Comparison of ENCODE assay signal across 9 cellular contexts in genomic region chr19:48260359-48260714, GRCh38. TPM values are rescaled to one million over a fixed set of nuclear protein-coding genes. Genes with fewer than 3 reads are reported as not detected.
A peak's percentile ranks its signal among the peaks of the same experiment; 100 is the strongest.
DNase-seq lines count a peak whose midpoint lies in the region; ATAC-seq, FAIRE-seq and TF ChIP-seq lines count a peak whose summit lies in the region.
"Not testable (repeated sequence)": the region's sequence is repeated elsewhere in the genome, so short reads cannot be mapped to it uniquely, and the experiment has no call there.
"Had no signal": no experiment of that assay in that cellular context is flagged by ENCODE, and none has a peak within 500 bp of the region (broad histone marks: within the 10 kb centered on the region; RNA-seq: fewer than 3 reads in every experiment).

No MANE protein-coding gene starts in this region.

- H3K36me3 Mint-ChIP-seq in T-helper 1 cell treated with Interleukin-12 subunit alpha and Interleukin-12 subunit beta and Interleukin-4 antibody, amounts not matched to agents 30 μg/mL and 1 μg/mL, for 36 hours (ENCODE audit: low read depth) = not testable (repeated sequence)
- H3K36me3 Mint-ChIP-seq in activated naive CD4-positive, alpha-beta T cell treated with anti-CD3 and anti-CD28 coated beads, Interleukin-2, amount 10 ng/mL, durations not matched to agents 7 days and 5 days = peaks cover 10% of the 10 kb centered on the region

- not testable (repeated sequence) for H3K4ac ChIP-seq in neuronal stem cell (ENCODE audit: low read length)

- not testable (repeated sequence) for H4K8ac ChIP-seq in neuronal stem cell (ENCODE audit: low read depth, low read length)

- peaks cover 28% of the 10 kb centered on the region for H3K4me1 Mint-ChIP-seq in T-helper 1 cell treated with Interleukin-12 subunit alpha and Interleukin-12 subunit beta and Interleukin-4 antibody, amounts not matched to agents 30 μg/mL and 1 μg/mL, for 36 hours (ENCODE audit: low read depth)
- peaks cover 48% of the 10 kb centered on the region for H3K4me1 Mint-ChIP-seq in activated naive CD4-positive, alpha-beta T cell treated with anti-CD3 and anti-CD28 coated beads, Interleukin-2, amount 10 ng/mL, durations not matched to agents 7 days and 5 days
- peaks cover 39% of the 10 kb centered on the region for H3K4me1 Mint-ChIP-seq in stimulated activated naive CD8-positive, alpha-beta T cell treated with anti-CD3 and anti-CD28 coated beads, Interleukin-15, amount 100 ng/mL, for 72 hours

- H3K79me1 ChIP-seq in neuronal stem cell (ENCODE audit: low read depth, low read length) = not testable (repeated sequence)

- H3K9me3 Mint-ChIP-seq in T-helper 1 cell treated with Interleukin-12 subunit alpha and Interleukin-12 subunit beta and Interleukin-4 antibody, amounts not matched to agents 30 μg/mL and 1 μg/mL, for 36 hours; activated naive CD4-positive, alpha-beta T cell treated with anti-CD3 and anti-CD28 coated beads, Interleukin-2, amount 10 ng/mL, durations not matched to agents 7 days and 5 days; stimulated activated naive CD8-positive, alpha-beta T cell treated with anti-CD3 and anti-CD28 coated beads, Interleukin-15, amount 100 ng/mL, for 72 hours: not testable (repeated sequence)

- H3K9me1 ChIP-seq in keratinocyte (ENCODE audit: control insufficient read depth, extremely low read depth, insufficient read depth, low read length) = not testable (repeated sequence)

- H3K14ac ChIP-seq in neuronal stem cell (ENCODE audit: low read length) = not testable (repeated sequence)

- not testable (repeated sequence) for H3K18ac ChIP-seq in neuronal stem cell (ENCODE audit: low read length)

- CTCF ChIA-PET in activated naive CD4-positive, alpha-beta T cell treated with anti-CD3 and anti-CD28 coated beads, Interleukin-2, amount 10 ng/mL, durations not matched to agents 7 days and 5 days (lab: Charles Lee) = interaction anchor here (0.6 to 1.7 kb wide), 13 partner anchors 11 to 616 kb away, joined by 3 to 19 read pairs (median 4); no protein-coding TSS in a partner anchor

- H3K4me2 ChIP-seq in keratinocyte (ENCODE audit: control insufficient read depth, extremely low read depth, insufficient read depth, low read depth, low read length) = peak overlapping the region; percentile 72
- H3K4me2 ChIP-seq in neuronal stem cell (ENCODE audit: insufficient read depth, low read length, poor library complexity, severe bottlenecking) = not testable (repeated sequence)

- intact Hi-C loops in colonic mucosa (cut with DNase I) = loop anchor here (5.0 to 10.0 kb wide), 2 partner anchors 84 to 153 kb away; no protein-coding TSS in a partner anchor

- not testable (repeated sequence) for DNase-seq in BE2C; activated naive CD4-positive, alpha-beta T cell treated with anti-CD3 and anti-CD28 coated beads, Interleukin-2, amount 10 ng/mL, durations not matched to agents 7 days and 5 days; colonic mucosa; keratinocyte (ENCODE audit: low read depth, low spot score); neuronal stem cell (ENCODE audit: low spot score); stimulated activated naive CD8-positive, alpha-beta T cell treated with anti-CD3 and anti-CD28 coated beads, Interleukin-15, amount 100 ng/mL, for 72 hours

- H4K20me1 ChIP-seq in keratinocyte (ENCODE audit: control insufficient read depth, extremely low read depth, insufficient read depth, low read length) = not testable (repeated sequence)

- not testable (repeated sequence) for H3K79me2 ChIP-seq in keratinocyte (ENCODE audit: control insufficient read depth, insufficient read depth, low read length)

- not testable (repeated sequence) for TF ChIP-seq CTCF in BE2C (IDR thresholded peaks at IDR 0.05; ENCODE audit: low read depth, low read length); colonic mucosa (IDR thresholded peaks at IDR 0.05); keratinocyte (optimal IDR thresholded peaks at IDR 0.05 in 1 of 3, IDR thresholded peaks at IDR 0.05 in 1 of 3, conservative IDR thresholded peaks at IDR 0.05 in 1 of 3; ENCODE audit: extremely low read depth in 1 of 3, insufficient read depth in 2 of 3, low read length in 3 of 3)

- dilution Hi-C loops in keratinocyte (cut with MboI; ENCODE audit: extremely low pct_ligation_motif_present, low sequenced_read_pairs) = not testable (repeated sequence)

- no CpG with 5 or more reads among the region's 8 CpGs for WGBS in neuronal stem cell (ENCODE audit: extremely low coverage in 2 of 2, insufficient read length in 2 of 2, insufficient replicate concordance in 1 of 2), 2 donors

- H3K9me3 ChIP-seq in BE2C; HUES6 (ENCODE audit: control insufficient read depth, insufficient read depth, low read depth, low read length); colonic mucosa; keratinocyte (ENCODE audit: control insufficient read depth, low read depth, low read length); neuronal stem cell (replicated peaks in 1 of 2; ENCODE audit: control insufficient read depth in 2 of 2, insufficient read depth in 1 of 2, low read depth in 1 of 2, low read length in 2 of 2): not testable (repeated sequence)

- not testable (repeated sequence) for H3K9ac ChIP-seq in HUES6 (ENCODE audit: low read length); colonic mucosa (ENCODE audit: low read depth in 2 of 2, low read length in 2 of 2); keratinocyte (ENCODE audit: control insufficient read depth, extremely low read depth, insufficient read depth, low read length); neuronal stem cell (ENCODE audit: low read depth, low read length, poor library complexity)

- H3K23ac ChIP-seq in neuronal stem cell (ENCODE audit: low read depth, low read length, poor library complexity) = not testable (repeated sequence)

- not testable (repeated sequence) for H2BK5ac ChIP-seq in neuronal stem cell (ENCODE audit: low read length)

- not testable (repeated sequence) for H3K27me3 ChIP-seq in BE2C; HUES6 (ENCODE audit: control insufficient read depth, insufficient read depth, low read length); colonic mucosa; keratinocyte (ENCODE audit: control insufficient read depth, extremely low read depth, insufficient read depth, low read length); neuronal stem cell (ENCODE audit: control insufficient read depth in 3 of 3, insufficient read depth in 3 of 3, low read depth in 1 of 3, low read length in 3 of 3)

- H3K27me3 Mint-ChIP-seq in T-helper 1 cell treated with Interleukin-12 subunit alpha and Interleukin-12 subunit beta and Interleukin-4 antibody, amounts not matched to agents 30 μg/mL and 1 μg/mL, for 36 hours (ENCODE audit: low read depth) = peaks cover 12% of the 10 kb centered on the region
- peaks cover 12% of the 10 kb centered on the region for H3K27me3 Mint-ChIP-seq in activated naive CD4-positive, alpha-beta T cell treated with anti-CD3 and anti-CD28 coated beads, Interleukin-2, amount 10 ng/mL, durations not matched to agents 7 days and 5 days
- H3K27me3 Mint-ChIP-seq in stimulated activated naive CD8-positive, alpha-beta T cell treated with anti-CD3 and anti-CD28 coated beads, Interleukin-15, amount 100 ng/mL, for 72 hours = peaks cover 11% of the 10 kb centered on the region

- H3K27ac Mint-ChIP-seq in T-helper 1 cell treated with Interleukin-12 subunit alpha and Interleukin-12 subunit beta and Interleukin-4 antibody, amounts not matched to agents 30 μg/mL and 1 μg/mL, for 36 hours = peak overlapping the region; percentile 97
- peak overlapping the region; percentile 94 for H3K27ac Mint-ChIP-seq in activated naive CD4-positive, alpha-beta T cell treated with anti-CD3 and anti-CD28 coated beads, Interleukin-2, amount 10 ng/mL, durations not matched to agents 7 days and 5 days
- peak overlapping the region; percentile 95 to 98 for H3K27ac Mint-ChIP-seq in stimulated activated naive CD8-positive, alpha-beta T cell treated with anti-CD3 and anti-CD28 coated beads, Interleukin-15, amount 100 ng/mL, for 72 hours

- FAIRE-seq in keratinocyte (lab: Jason Lieb, UNC) = not testable (repeated sequence)

- not testable (repeated sequence) for ATAC-seq in stimulated activated naive CD8-positive, alpha-beta T cell treated with anti-CD3 and anti-CD28 coated beads, Interleukin-15, amount 100 ng/mL, for 72 hours

- not testable (repeated sequence) for H3K27ac ChIP-seq in HUES6 (ENCODE audit: low read depth, low read length); keratinocyte (ENCODE audit: control insufficient read depth, insufficient read depth, low read length); neuronal stem cell (replicated peaks; ENCODE audit: low read length)
- H3K27ac ChIP-seq in colonic mucosa = peak overlapping the region; percentile 67

- H3K4me3 Mint-ChIP-seq in T-helper 1 cell treated with Interleukin-12 subunit alpha and Interleukin-12 subunit beta and Interleukin-4 antibody, amounts not matched to agents 30 μg/mL and 1 μg/mL, for 36 hours = peak overlapping the region; percentile 96
- H3K4me3 Mint-ChIP-seq in activated naive CD4-positive, alpha-beta T cell treated with anti-CD3 and anti-CD28 coated beads, Interleukin-2, amount 10 ng/mL, durations not matched to agents 7 days and 5 days = peak overlapping the region; percentile 75
- H3K4me3 Mint-ChIP-seq in stimulated activated naive CD8-positive, alpha-beta T cell treated with anti-CD3 and anti-CD28 coated beads, Interleukin-15, amount 100 ng/mL, for 72 hours = peak overlapping the region; percentile 83 to 92

- not testable (repeated sequence) for H4K91ac ChIP-seq in neuronal stem cell (ENCODE audit: low read depth, low read length, poor library complexity)

- H2BK15ac ChIP-seq in neuronal stem cell (ENCODE audit: low read length) = not testable (repeated sequence)

- H3K36me3 ChIP-seq in BE2C; HUES6 (ENCODE audit: control insufficient read depth, insufficient read depth, low read length); colonic mucosa; keratinocyte (ENCODE audit: control insufficient read depth in 2 of 2, extremely low read depth in 1 of 2, insufficient read depth in 2 of 2, low read length in 2 of 2); neuronal stem cell (replicated peaks in 1 of 2; ENCODE audit: control insufficient read depth in 2 of 2, insufficient read depth in 2 of 2, low read length in 2 of 2): not testable (repeated sequence)

- H2BK120ac ChIP-seq in neuronal stem cell (ENCODE audit: low read depth, low read length) = not testable (repeated sequence)

- not testable (repeated sequence) for H2AK5ac ChIP-seq in neuronal stem cell (ENCODE audit: low read depth, low read length)

- not testable (repeated sequence) for H3K4me1 ChIP-seq in BE2C; HUES6 (ENCODE audit: control insufficient read depth, insufficient read depth, low read length); colonic mucosa; keratinocyte (ENCODE audit: control insufficient read depth, extremely low read depth, insufficient read depth, low read length); neuronal stem cell (ENCODE audit: control insufficient read depth in 2 of 2, insufficient read depth in 1 of 2, low read depth in 1 of 2, low read length in 2 of 2)

- not testable (repeated sequence) for H2BK12ac ChIP-seq in neuronal stem cell (ENCODE audit: low read length)

- H2AFZ ChIP-seq in keratinocyte (ENCODE audit: control insufficient read depth, low read length) = not testable (repeated sequence)
- peak overlapping the region; percentile 89 for H2AFZ ChIP-seq in neuronal stem cell (ENCODE audit: low read length)

- peak overlapping the region; percentile 73 for H3K4me3 ChIP-seq in BE2C (ENCODE audit: low read depth, low read length)
- H3K4me3 ChIP-seq in HUES6 (ENCODE audit: low read depth, low read length) = peak overlapping the region; percentile 61; the same call in 1 of the 2 replicates
- peak overlapping the region; percentile 49 for H3K4me3 ChIP-seq in colonic mucosa
- H3K4me3 ChIP-seq in keratinocyte (ENCODE audit: control insufficient read depth in 2 of 3, extremely low read depth in 1 of 3, insufficient read depth in 2 of 3, low read depth in 1 of 3, low read length in 3 of 3) = peak overlapping the region in 1 of 3 experiments; percentile 55
- H3K4me3 ChIP-seq in neuronal stem cell (ENCODE audit: low read length in 2 of 2) = peak overlapping the region in 1 of 2 donors; percentile 49

RNA-seq across cellular contexts. Expression of gene CARD8, which starts 4.6 kb away (rescaled TPM):
- polyA plus RNA-seq in BE2C (2012; ENCODE audit: insufficient read depth, insufficient read length, low read depth) = 3.1 TPM
- 10 to 100 TPM; 17.9 to 20.3 TPM for total RNA-seq in colonic mucosa
- polyA plus RNA-seq in keratinocyte = 5.0 to 6.2 TPM (median 5.2 TPM) in 3 replicates
- 3.3 TPM for polyA plus RNA-seq in keratinocyte (2011; ENCODE audit: low read depth)
- polyA plus RNA-seq in keratinocyte (2011; cell fraction: cytosol; rRNA removed) = 2.7 and 3.3 TPM in 2 replicates
- 11.8 and 14.7 TPM in 2 replicates for polyA plus RNA-seq in keratinocyte (2011; cell fraction: nucleus; rRNA removed)
- polyA plus RNA-seq in keratinocyte (2012; ENCODE audit: low replicate concordance) = 1.5 and 5.4 TPM in 2 replicates
- polyA minus RNA-seq in keratinocyte = 2.6 to 7.4 TPM (median 5.6 TPM) in 3 replicates
- polyA minus RNA-seq in keratinocyte (2011; cell fraction: cytosol; rRNA and poly(A)+ RNA removed) = 1.5 TPM
- polyA minus RNA-seq in keratinocyte (2011; cell fraction: nucleus; rRNA and poly(A)+ RNA removed) = 5.7 and 6.2 TPM in 2 replicates
- polyA plus RNA-seq in neuronal stem cell (2013, experiment 1 of 2) = 30.9 TPM
- polyA plus RNA-seq in neuronal stem cell (2013, experiment 2 of 2) = 30.1 TPM

RNA-seq across cellular contexts. Expression of gene ZNF114, which starts 9.5 kb away (rescaled TPM):
- polyA plus RNA-seq in BE2C (2012; ENCODE audit: insufficient read depth, insufficient read length, low read depth) = 2.5 TPM
- total RNA-seq in colonic mucosa = under 1 TPM in 1 of 2 donors, not detected in 1; 0.21 TPM
- polyA plus RNA-seq in keratinocyte = 0.23 to 0.45 TPM (median 0.27 TPM) in 3 replicates
- 0.55 TPM for polyA plus RNA-seq in keratinocyte (2011; ENCODE audit: low read depth)
- polyA plus RNA-seq in keratinocyte (2011; cell fraction: cytosol; rRNA removed) = 0.23 and 0.40 TPM in 2 replicates
- 0.42 and 0.88 TPM in 2 replicates for polyA plus RNA-seq in keratinocyte (2011; cell fraction: nucleus; rRNA removed)
- polyA plus RNA-seq in keratinocyte (2012; ENCODE audit: low replicate concordance) = 0.44 and 0.65 TPM in 2 replicates
- polyA minus RNA-seq in keratinocyte = 0.36 to 0.51 TPM in 2 of 3 replicates, not detected in the other
- not detected for polyA minus RNA-seq in keratinocyte (2011; cell fraction: cytosol; rRNA and poly(A)+ RNA removed)
- 0.21 and 0.39 TPM in 2 replicates for polyA minus RNA-seq in keratinocyte (2011; cell fraction: nucleus; rRNA and poly(A)+ RNA removed)
- 3.0 TPM for polyA plus RNA-seq in neuronal stem cell (2013, experiment 1 of 2)
- polyA plus RNA-seq in neuronal stem cell (2013, experiment 2 of 2) = 2.6 TPM
- total RNA-seq: fibroblast of lung had no signal
